ENCODE assay signal across 14 cellular contexts in the genomic region with DNA sequence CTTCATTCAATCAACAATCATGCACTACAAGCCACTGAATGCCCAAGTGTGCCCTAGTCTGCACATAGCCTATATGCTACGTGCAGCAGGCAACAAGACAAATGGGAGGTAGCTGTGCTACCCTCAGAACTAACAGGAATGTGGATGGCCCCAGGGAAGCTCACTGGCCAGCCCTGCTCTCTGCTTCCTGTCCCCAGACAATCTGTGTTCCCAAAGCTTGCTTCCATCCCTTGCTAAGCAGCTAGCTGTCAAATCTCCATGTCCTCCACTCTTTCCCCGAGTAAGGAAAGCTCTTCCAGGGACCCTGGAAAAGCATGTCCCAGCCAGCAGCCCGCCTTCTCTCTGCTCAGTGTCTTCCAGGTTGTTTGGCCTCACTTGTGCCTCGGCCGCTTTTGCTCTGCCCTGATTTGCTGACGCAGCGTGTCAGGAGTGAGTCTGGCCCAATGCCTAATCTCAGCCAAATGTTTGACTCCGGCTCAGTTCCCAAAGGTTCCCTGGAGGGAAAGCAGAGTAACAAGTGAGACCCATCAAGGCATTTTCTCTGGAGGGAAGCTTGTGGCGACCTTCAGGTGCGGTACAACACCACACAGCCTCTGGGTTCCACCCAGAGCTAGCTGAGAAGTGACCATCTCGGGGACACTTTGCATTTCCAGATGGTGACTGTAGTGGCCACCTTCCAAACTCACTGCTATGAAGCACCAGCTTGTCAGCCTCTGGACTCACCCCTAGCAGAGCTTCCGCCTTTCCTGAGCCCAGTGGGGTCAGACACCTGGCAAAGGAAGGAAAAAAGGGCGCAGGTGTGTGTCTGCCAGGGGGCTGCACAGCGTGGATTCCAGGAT.
A peak's percentile ranks its signal among the peaks of the same experiment; 100 is the strongest.
DNase-seq lines count a peak whose midpoint lies in the region; ATAC-seq, FAIRE-seq and TF ChIP-seq lines count a peak whose summit lies in the region.
"Had no signal": no experiment of that assay in that cellular context is flagged by ENCODE, and none has a peak within 500 bp of the region (broad histone marks: within the 10 kb centered on the region; RNA-seq: fewer than 3 reads in every experiment).

No MANE protein-coding gene starts in this region.

- H3K27me3 ChIP-seq in astrocyte (ENCODE audit: insufficient read depth, low read length): peaks cover 3% of the 10 kb centered on the region

- H3K4me2 ChIP-seq in astrocyte (ENCODE audit: low read length): no peak overlapping the region

- H3K36me3 Mint-ChIP-seq in astrocyte (ENCODE audit: low read depth, unreplicated experiment): no peaks in the 10 kb centered on the region
- H3K36me3 Mint-ChIP-seq: stimulated activated naive B cell treated with anti-CD40 and anti-IgM and Interleukin-4, amounts not matched to agents 10 μg/mL and 1 μg/mL and 100 μg/mL, for 72 hours had no signal

- no peaks in the 10 kb centered on the region for H3K4me1 ChIP-seq in astrocyte (ENCODE audit: insufficient read depth, low read length)

- ATAC-seq in sciatic nerve (peak; percentile 88), HG03025 (IDR thresholded peaks at IDR 0.05; ENCODE audit: low FRiP score, unreplicated experiment) (no peak)
- ATAC-seq: activated T-helper 17 cell treated with anti-CD3 and anti-CD28 coated beads, Interleukin-2, amount 50 U/mL, for 72 hours; stimulated activated naive B cell treated with anti-CD40 and anti-IgM and Interleukin-4, amounts not matched to agents 10 μg/mL and 1 μg/mL and 100 μg/mL, for 72 hours had no signal

- H4K20me1 ChIP-seq in astrocyte (ENCODE audit: insufficient read depth, low read length): no peaks in the 10 kb centered on the region

- H3K27ac Mint-ChIP-seq in astrocyte (ENCODE audit: unreplicated experiment): no peak overlapping the region
- H3K27ac Mint-ChIP-seq: activated T-helper 17 cell treated with anti-CD3 and anti-CD28 coated beads, Interleukin-2, amount 50 U/mL, for 72 hours; stimulated activated naive B cell treated with anti-CD40 and anti-IgM and Interleukin-4, amounts not matched to agents 10 μg/mL and 1 μg/mL and 100 μg/mL, for 72 hours had no signal

- H3K9me3 Mint-ChIP-seq in astrocyte (ENCODE audit: unreplicated experiment): no peaks in the 10 kb centered on the region
- H3K9me3 Mint-ChIP-seq: activated T-helper 17 cell treated with anti-CD3 and anti-CD28 coated beads, Interleukin-2, amount 50 U/mL, for 72 hours; stimulated activated naive B cell treated with anti-CD40 and anti-IgM and Interleukin-4, amounts not matched to agents 10 μg/mL and 1 μg/mL and 100 μg/mL, for 72 hours had no signal

- no peaks in the 10 kb centered on the region for H3K79me2 ChIP-seq in astrocyte (ENCODE audit: insufficient read depth, low read length)

- H3K4me1 Mint-ChIP-seq in astrocyte (ENCODE audit: low read depth, unreplicated experiment): peaks cover 1% of the 10 kb centered on the region
- H3K4me1 Mint-ChIP-seq: activated T-helper 17 cell treated with anti-CD3 and anti-CD28 coated beads, Interleukin-2, amount 50 U/mL, for 72 hours; stimulated activated naive B cell treated with anti-CD40 and anti-IgM and Interleukin-4, amounts not matched to agents 10 μg/mL and 1 μg/mL and 100 μg/mL, for 72 hours had no signal

- H3K27me3 Mint-ChIP-seq in astrocyte (ENCODE audit: low read depth, unreplicated experiment): peaks cover 20% of the 10 kb centered on the region

- H3K9ac ChIP-seq in astrocyte (ENCODE audit: low read length): no peak overlapping the region

- in situ Hi-C loops in G401 (cut with HindIII; ENCODE audit: low sequenced_read_pairs): no loop called here

- no peaks in the 10 kb centered on the region for H3K9me3 ChIP-seq in astrocyte (ENCODE audit: insufficient read depth, low read depth, low read length)

- H2AFZ ChIP-seq in astrocyte (ENCODE audit: low read depth, low read length): peak overlapping the region; percentile 4

- intact Hi-C loops in sciatic nerve (cut with DNase I): no loop called here

- no peak overlapping the region for H3K4me3 ChIP-seq in astrocyte (ENCODE audit: insufficient read depth, low read depth, low read length)

- H3K27ac ChIP-seq in astrocyte (ENCODE audit: low read depth, low read length): no peak overlapping the region

- FAIRE-seq in astrocyte (lab: Jason Lieb, UNC): no peak

- no peak for TF ChIP-seq CTCF in astrocyte (IDR thresholded peaks at IDR 0.05; ENCODE audit: insufficient read depth, low read depth, low read length)

- no peak overlapping the region for H3K4me3 Mint-ChIP-seq in astrocyte (ENCODE audit: unreplicated experiment)
- H3K4me3 Mint-ChIP-seq: activated T-helper 17 cell treated with anti-CD3 and anti-CD28 coated beads, Interleukin-2, amount 50 U/mL, for 72 hours; stimulated activated naive B cell treated with anti-CD40 and anti-IgM and Interleukin-4, amounts not matched to agents 10 μg/mL and 1 μg/mL and 100 μg/mL, for 72 hours had no signal

- no peaks in the 10 kb centered on the region for H3K36me3 ChIP-seq in astrocyte (ENCODE audit: insufficient read depth, low read length)

- DNase-seq in G401 (ENCODE audit: low spot score): peak; percentile 60
- no peak for DNase-seq in astrocyte (ENCODE audit: low read depth)
- peak; percentile 50 for DNase-seq in iPS-NIHi7 (ENCODE audit: extremely low spot score)
- DNase-seq in sciatic nerve (ENCODE audit: low spot score): peak; percentile 78
- DNase-seq in GM19240 (ENCODE audit: insufficient read length, low spot score): no peak
- DNase-seq in NCI-H524 (lab: John Stamatoyannopoulos, UW): no peak
- no peak for DNase-seq in NCI-H2196 (lab: John Stamatoyannopoulos, UW; ENCODE audit: unreplicated experiment)
- DNase-seq: activated CD4-positive, CD25-positive, alpha-beta regulatory T cell; COR-L47; NCI-H2227 treated with DMSO at 0.1 percent for 48 hours; stimulated activated CD4-positive, alpha-beta T cell treated with anti-CD3 and anti-CD28 coated beads, Interleukin-15, amount 100 ng/mL, for 24 hours; stimulated activated naive B cell treated with anti-CD40 and anti-IgM and Interleukin-4, amounts not matched to agents 10 μg/mL and 1 μg/mL and 100 μg/mL, for 72 hours had no signal

Comparison
In these comparisons a context has a peak if more than half of its experiments do, and no peak if none do; other contexts are left out.
1. DNase-seq: peak in G401 (single experiment), iPS-NIHi7 (single experiment) and sciatic nerve (single experiment); none in astrocyte (single experiment), GM19240 (single experiment), NCI-H524 (0 of 2) and NCI-H2196 (single experiment).